Comparison of ENCODE assay signal across 2 cellular contexts in genomic region chr14:20548414-20549158, GRCh38.
A peak's percentile ranks its signal among the peaks of the same experiment; 100 is the strongest.
TF ChIP-seq lines count a peak whose summit lies in the region.

No MANE protein-coding gene starts in this region.

TF ChIP-seq in HepG2, 621 proteins besides CTCF, POLR2A, EP300 and RAD21:
- TF ChIP-seq FOXC1 (CRISPR knock-in tag; IDR thresholded peaks at IDR 0.05; ENCODE audit: borderline replicate concordance): no peak
- peak; percentile 33; the same call in 1 of the 2 replicates for TF ChIP-seq ATF7 (IDR thresholded peaks at IDR 0.05)
- TF ChIP-seq ATF7 (CRISPR knock-in tag; IDR thresholded peaks at IDR 0.05): no peak

TF ChIP-seq in SK-N-SH, 30 proteins besides CTCF, POLR2A, EP300 and RAD21:
- TF ChIP-seq PBX3 (IDR thresholded peaks at IDR 0.05): no peak
- TF ChIP-seq RXRA (IDR thresholded peaks at IDR 0.05; ENCODE audit: borderline replicate concordance, low read depth): no peak
- TF ChIP-seq, protein P1, sequence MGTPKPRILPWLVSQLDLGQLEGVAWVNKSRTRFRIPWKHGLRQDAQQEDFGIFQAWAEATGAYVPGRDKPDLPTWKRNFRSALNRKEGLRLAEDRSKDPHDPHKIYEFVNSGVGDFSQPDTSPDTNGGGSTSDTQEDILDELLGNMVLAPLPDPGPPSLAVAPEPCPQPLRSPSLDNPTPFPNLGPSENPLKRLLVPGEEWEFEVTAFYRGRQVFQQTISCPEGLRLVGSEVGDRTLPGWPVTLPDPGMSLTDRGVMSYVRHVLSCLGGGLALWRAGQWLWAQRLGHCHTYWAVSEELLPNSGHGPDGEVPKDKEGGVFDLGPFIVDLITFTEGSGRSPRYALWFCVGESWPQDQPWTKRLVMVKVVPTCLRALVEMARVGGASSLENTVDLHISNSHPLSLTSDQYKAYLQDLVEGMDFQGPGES (IDR thresholded peaks at IDR 0.05; ENCODE audit: low read depth, low read length): no peak
- TF ChIP-seq FOXJ3 (CRISPR knock-in tag; IDR thresholded peaks at IDR 0.05): no peak
- no peak for TF ChIP-seq TCF12 (IDR thresholded peaks at IDR 0.05)
- no peak for TF ChIP-seq REST (IDR thresholded peaks at IDR 0.05; ENCODE audit: low read depth, low read length)
- TF ChIP-seq RFX5 (IDR thresholded peaks at IDR 0.05; ENCODE audit: low read length): no peak
- TF ChIP-seq RCOR1 (IDR thresholded peaks at IDR 0.05; ENCODE audit: low read length): no peak
- no peak for TF ChIP-seq FOSL2 (IDR thresholded peaks at IDR 0.05; ENCODE audit: borderline replicate concordance, low read depth)
- TF ChIP-seq TEAD4 (IDR thresholded peaks at IDR 0.05; ENCODE audit: borderline replicate concordance, insufficient read depth): no peak
- TF ChIP-seq NRF1 (IDR thresholded peaks at IDR 0.05; ENCODE audit: low read depth, low read length): no peak
- TF ChIP-seq, protein P2, sequence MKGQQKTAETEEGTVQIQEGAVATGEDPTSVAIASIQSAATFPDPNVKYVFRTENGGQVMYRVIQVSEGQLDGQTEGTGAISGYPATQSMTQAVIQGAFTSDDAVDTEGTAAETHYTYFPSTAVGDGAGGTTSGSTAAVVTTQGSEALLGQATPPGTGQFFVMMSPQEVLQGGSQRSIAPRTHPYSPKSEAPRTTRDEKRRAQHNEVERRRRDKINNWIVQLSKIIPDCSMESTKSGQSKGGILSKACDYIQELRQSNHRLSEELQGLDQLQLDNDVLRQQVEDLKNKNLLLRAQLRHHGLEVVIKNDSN (IDR thresholded peaks at IDR 0.05; ENCODE audit: borderline replicate concordance, low read depth): no peak
